Comparison of ENCODE assay signal across 3 cellular contexts in genomic region chr2:87981182-87981581, GRCh38. TPM values are rescaled to one million over a fixed set of nuclear protein-coding genes. Genes with fewer than 3 reads are reported as not detected.
"Had no signal": no experiment of that assay in that cellular context is flagged by ENCODE, and none has a peak within 500 bp of the region (broad histone marks: within the 10 kb centered on the region; RNA-seq: fewer than 3 reads in every experiment).

No MANE protein-coding gene starts in this region.

RNA-seq across cellular contexts. Expression of gene RNU2-63P, which starts 35.2 kb away (rescaled TPM):
- total RNA-seq: HT-29 had no signal
- polyA plus RNA-seq: IgD-negative memory B cell, IMR-90 had no signal
